In genomic region chr16:56314244-56314850, GRCh38 we compare ENCODE assay signal across 33 cellular contexts.
"Had no signal": no experiment of that assay in that cellular context is flagged by ENCODE, and none has a peak within 500 bp of the region (broad histone marks: within the 10 kb centered on the region; RNA-seq: fewer than 3 reads in every experiment).

No MANE protein-coding gene starts in this region.

- H3K9me3 ChIP-seq: colonic mucosa, esophagus squamous epithelium, heart right ventricle, mucosa of descending colon, pancreas, stomach, thoracic aorta, tibial nerve, upper lobe of left lung had no signal

- H3K4me1 Mint-ChIP-seq: nephron had no signal

- H3K4me1 ChIP-seq: colonic mucosa, pancreas had no signal

- H3K27ac Mint-ChIP-seq: effector memory CD8-positive, alpha-beta T cell; mesothelial cell of epicardium; naive B cell; nephron; stimulated activated effector memory CD8-positive, alpha-beta T cell treated with anti-CD3 and anti-CD28 coated beads, Interleukin-12 subunit alpha, Interleukin-12 subunit beta, amount 100 ng/mL, for 72 hours had no signal

- H3K9me3 Mint-ChIP-seq: effector memory CD8-positive, alpha-beta T cell; mesothelial cell of epicardium; nephron; stimulated activated effector memory CD8-positive, alpha-beta T cell treated with anti-CD3 and anti-CD28 coated beads, Interleukin-12 subunit alpha, Interleukin-12 subunit beta, amount 100 ng/mL, for 72 hours had no signal

- H3K4me3 Mint-ChIP-seq: effector memory CD8-positive, alpha-beta T cell; mesothelial cell of epicardium; naive B cell; nephron; stimulated activated effector memory CD8-positive, alpha-beta T cell treated with anti-CD3 and anti-CD28 coated beads, Interleukin-12 subunit alpha, Interleukin-12 subunit beta, amount 100 ng/mL, for 72 hours had no signal

- FAIRE-seq: endometrium, islet of Langerhans, pancreas, urothelium cell line had no signal

- H3K27me3 Mint-ChIP-seq: effector memory CD8-positive, alpha-beta T cell had no signal

- DNase-seq: central memory CD4-positive, alpha-beta T cell; colonic mucosa; dermis blood vessel endothelial cell; effector memory CD8-positive, alpha-beta T cell; erythroblast; esophagus squamous epithelium; foreskin melanocyte; glutamatergic neuron; heart right ventricle; hippocampal formation; kidney glomerular epithelial cell; mesenchymal stem cell; mucosa of descending colon; naive B cell; occipital lobe; pancreas; retina; stimulated activated CD4-positive, alpha-beta T cell treated with anti-CD3 and anti-CD28 coated beads, Interleukin-2, amount 100 ng/mL, for 24 hours; stimulated activated CD4-positive, alpha-beta T cell treated with anti-CD3 and anti-CD28 coated beads, Interleukin-4, amount 100 ng/mL, for 24 hours; stimulated activated naive CD4-positive, alpha-beta T cell treated with Interleukin-2 at 50 U/mL for 16 hours; stomach; upper lobe of left lung had no signal

- H3K36me3 ChIP-seq: colonic mucosa, esophagus squamous epithelium, heart right ventricle, pancreas, stomach, thoracic aorta, tibial nerve, upper lobe of left lung had no signal

- H3K27ac ChIP-seq: colonic mucosa, esophagus squamous epithelium, heart right ventricle, pancreas, stomach, thoracic aorta, tibial nerve, upper lobe of left lung had no signal

- H3K4me2 ChIP-seq: smooth muscle cell had no signal

- ATAC-seq: effector memory CD8-positive, alpha-beta T cell; heart right ventricle; left lobe of liver; mucosa of descending colon; pancreas; sciatic nerve; stimulated activated effector memory CD8-positive, alpha-beta T cell treated with anti-CD3 and anti-CD28 coated beads, Interleukin-12 subunit alpha, Interleukin-12 subunit beta, amount 100 ng/mL, for 72 hours had no signal

- H3K27me3 ChIP-seq: colonic mucosa, pancreas, tibial nerve, upper lobe of left lung had no signal

- H3K4me3 ChIP-seq: colonic mucosa, esophagus squamous epithelium, heart right ventricle, mucosa of descending colon, pancreas, smooth muscle cell, stomach, thoracic aorta, tibial nerve, upper lobe of left lung had no signal

- H3K36me3 Mint-ChIP-seq: mesothelial cell of epicardium; naive B cell; stimulated activated effector memory CD8-positive, alpha-beta T cell treated with anti-CD3 and anti-CD28 coated beads, Interleukin-12 subunit alpha, Interleukin-12 subunit beta, amount 100 ng/mL, for 72 hours had no signal
